ENCODE assay signal across 1 cellular context in genomic region chr13:44404261-44405139, GRCh38.
A peak's percentile ranks its signal among the peaks of the same experiment; 100 is the strongest.
TF ChIP-seq lines count a peak whose summit lies in the region.

No MANE protein-coding gene starts in this region.

TF ChIP-seq in HepG2, 621 proteins besides CTCF, POLR2A, EP300 and RAD21 (continued from another document and continues in another):
- TF ChIP-seq ZNF362 (CRISPR knock-in tag; IDR thresholded peaks at IDR 0.05; ENCODE audit: borderline replicate concordance) (peak; percentile 50; the same call in 1 of the 2 replicates), KLF12 (CRISPR knock-in tag; IDR thresholded peaks at IDR 0.05; ENCODE audit: borderline replicate concordance) (0 out of 2 replicates have a peak, but pooled peaks have one; percentile 13), ZBTB38 (CRISPR knock-in tag; IDR thresholded peaks at IDR 0.05) (peak; percentile 67), JARID2 (CRISPR knock-in tag; IDR thresholded peaks at IDR 0.05; ENCODE audit: insufficient replicate concordance) (no peak), ATF3 (CRISPR knock-in tag; IDR thresholded peaks at IDR 0.05) (no peak; the same call in 1 of the 2 replicates), HNRNPL (IDR thresholded peaks at IDR 0.05; ENCODE audit: low read depth, low read length) (0 out of 2 replicates have a peak, but pooled peaks have one; percentile 41), CAMTA2 (CRISPR knock-in tag; IDR thresholded peaks at IDR 0.05; ENCODE audit: borderline replicate concordance) (0 out of 2 replicates have a peak, but pooled peaks have one; percentile 55), ZNF781 (CRISPR knock-in tag; IDR thresholded peaks at IDR 0.05; ENCODE audit: borderline replicate concordance, not compliant biosample characterization) (no peak), HMGXB3 (CRISPR knock-in tag; IDR thresholded peaks at IDR 0.05; ENCODE audit: borderline replicate concordance) (no peak; the same call in 1 of the 2 replicates), ZNF207 (IDR thresholded peaks at IDR 0.05; ENCODE audit: borderline replicate concordance) (no peak), ZNF567 (CRISPR knock-in tag; IDR thresholded peaks at IDR 0.05; ENCODE audit: borderline replicate concordance) (peak; percentile 86), FIP1L1 (IDR thresholded peaks at IDR 0.05; ENCODE audit: borderline replicate concordance, insufficient read depth, low read depth, low read length) (no peak), ZFYVE20 (CRISPR knock-in tag; IDR thresholded peaks at IDR 0.05; ENCODE audit: borderline replicate concordance, low read depth) (no peak), ZNF558 (CRISPR knock-in tag; IDR thresholded peaks at IDR 0.05; ENCODE audit: borderline replicate concordance) (peak; percentile 36; the same call in 1 of the 2 replicates), ZNF503 (CRISPR knock-in tag; IDR thresholded peaks at IDR 0.05) (peak; percentile 55; the same call in 1 of the 2 replicates), KAT2B (IDR thresholded peaks at IDR 0.05; ENCODE audit: borderline replicate concordance, low read depth, low read length) (no peak), IKZF4 (CRISPR knock-in tag; IDR thresholded peaks at IDR 0.05; ENCODE audit: borderline replicate concordance, low read depth, not compliant biosample characterization) (peak; percentile 72), JUN (CRISPR knock-in tag; IDR thresholded peaks at IDR 0.05) (no peak; the same call in 1 of the 2 replicates), ZFY (CRISPR knock-in tag; IDR thresholded peaks at IDR 0.05) (peak; percentile 72), SNRNP70 (IDR thresholded peaks at IDR 0.05; ENCODE audit: low read depth, low read length) (no peak), HIVEP1 (CRISPR knock-in tag; IDR thresholded peaks at IDR 0.05) (0 out of 2 replicates have a peak, but pooled peaks have one; percentile 23), NFYC (CRISPR knock-in tag; IDR thresholded peaks at IDR 0.05) (peak; percentile 48; the same call in 1 of the 2 replicates), GATA4 (IDR thresholded peaks at IDR 0.05; ENCODE audit: borderline replicate concordance, low read depth) (peak; percentile 86), NONO (IDR thresholded peaks at IDR 0.05) (no peak), NONO (CRISPR knock-in tag; conservative IDR thresholded peaks at IDR 0.05) (peak; percentile 84), ZNF687 (CRISPR knock-in tag; IDR thresholded peaks at IDR 0.05) (peak; percentile 93), ZNF747 (CRISPR knock-in tag; IDR thresholded peaks at IDR 0.05; ENCODE audit: borderline replicate concordance) (peak; percentile 40; the same call in 1 of the 2 replicates), ZNF720 (CRISPR knock-in tag; IDR thresholded peaks at IDR 0.05) (no peak), SP1 (IDR thresholded peaks at IDR 0.05) (no peak), SP1 (CRISPR knock-in tag; IDR thresholded peaks at IDR 0.05) (no peak), ZNF839 (CRISPR knock-in tag; IDR thresholded peaks at IDR 0.05; ENCODE audit: borderline replicate concordance) (0 out of 2 replicates have a peak, but pooled peaks have one; percentile 77)
- TF ChIP-seq, protein P1, sequence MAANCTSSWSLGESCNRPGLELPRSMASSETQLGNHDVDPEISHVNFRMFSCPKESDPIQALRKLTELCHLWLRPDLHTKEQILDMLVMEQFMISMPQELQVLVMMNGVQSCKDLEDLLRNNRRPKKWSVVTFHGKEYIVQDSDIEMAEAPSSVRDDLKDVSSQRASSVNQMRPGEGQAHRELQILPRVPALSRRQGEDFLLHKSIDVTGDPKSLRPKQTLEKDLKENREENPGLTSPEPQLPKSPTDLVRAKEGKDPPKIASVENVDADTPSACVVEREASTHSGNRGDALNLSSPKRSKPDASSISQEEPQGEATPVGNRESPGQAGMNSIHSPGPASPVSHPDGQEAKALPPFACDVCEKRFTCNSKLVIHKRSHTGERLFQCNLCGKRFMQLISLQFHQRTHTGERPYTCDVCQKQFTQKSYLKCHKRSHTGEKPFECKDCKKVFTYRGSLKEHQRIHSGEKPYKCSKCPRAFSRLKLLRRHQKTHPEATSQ (CRISPR knock-in tag; IDR thresholded peaks at IDR 0.05; ENCODE audit: borderline replicate concordance) = peak; percentile 84; the same call in 1 of the 2 replicates
- TF ChIP-seq, protein P2, sequence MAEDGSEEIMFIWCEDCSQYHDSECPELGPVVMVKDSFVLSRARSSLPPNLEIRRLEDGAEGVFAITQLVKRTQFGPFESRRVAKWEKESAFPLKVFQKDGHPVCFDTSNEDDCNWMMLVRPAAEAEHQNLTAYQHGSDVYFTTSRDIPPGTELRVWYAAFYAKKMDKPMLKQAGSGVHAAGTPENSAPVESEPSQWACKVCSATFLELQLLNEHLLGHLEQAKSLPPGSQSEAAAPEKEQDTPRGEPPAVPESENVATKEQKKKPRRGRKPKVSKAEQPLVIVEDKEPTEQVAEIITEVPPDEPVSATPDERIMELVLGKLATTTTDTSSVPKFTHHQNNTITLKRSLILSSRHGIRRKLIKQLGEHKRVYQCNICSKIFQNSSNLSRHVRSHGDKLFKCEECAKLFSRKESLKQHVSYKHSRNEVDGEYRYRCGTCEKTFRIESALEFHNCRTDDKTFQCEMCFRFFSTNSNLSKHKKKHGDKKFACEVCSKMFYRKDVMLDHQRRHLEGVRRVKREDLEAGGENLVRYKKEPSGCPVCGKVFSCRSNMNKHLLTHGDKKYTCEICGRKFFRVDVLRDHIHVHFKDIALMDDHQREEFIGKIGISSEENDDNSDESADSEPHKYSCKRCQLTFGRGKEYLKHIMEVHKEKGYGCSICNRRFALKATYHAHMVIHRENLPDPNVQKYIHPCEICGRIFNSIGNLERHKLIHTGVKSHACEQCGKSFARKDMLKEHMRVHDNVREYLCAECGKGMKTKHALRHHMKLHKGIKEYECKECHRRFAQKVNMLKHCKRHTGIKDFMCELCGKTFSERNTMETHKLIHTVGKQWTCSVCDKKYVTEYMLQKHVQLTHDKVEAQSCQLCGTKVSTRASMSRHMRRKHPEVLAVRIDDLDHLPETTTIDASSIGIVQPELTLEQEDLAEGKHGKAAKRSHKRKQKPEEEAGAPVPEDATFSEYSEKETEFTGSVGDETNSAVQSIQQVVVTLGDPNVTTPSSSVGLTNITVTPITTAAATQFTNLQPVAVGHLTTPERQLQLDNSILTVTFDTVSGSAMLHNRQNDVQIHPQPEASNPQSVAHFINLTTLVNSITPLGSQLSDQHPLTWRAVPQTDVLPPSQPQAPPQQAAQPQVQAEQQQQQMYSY (CRISPR knock-in tag; IDR thresholded peaks at IDR 0.05) = no peak
- TF ChIP-seq, protein P3, sequence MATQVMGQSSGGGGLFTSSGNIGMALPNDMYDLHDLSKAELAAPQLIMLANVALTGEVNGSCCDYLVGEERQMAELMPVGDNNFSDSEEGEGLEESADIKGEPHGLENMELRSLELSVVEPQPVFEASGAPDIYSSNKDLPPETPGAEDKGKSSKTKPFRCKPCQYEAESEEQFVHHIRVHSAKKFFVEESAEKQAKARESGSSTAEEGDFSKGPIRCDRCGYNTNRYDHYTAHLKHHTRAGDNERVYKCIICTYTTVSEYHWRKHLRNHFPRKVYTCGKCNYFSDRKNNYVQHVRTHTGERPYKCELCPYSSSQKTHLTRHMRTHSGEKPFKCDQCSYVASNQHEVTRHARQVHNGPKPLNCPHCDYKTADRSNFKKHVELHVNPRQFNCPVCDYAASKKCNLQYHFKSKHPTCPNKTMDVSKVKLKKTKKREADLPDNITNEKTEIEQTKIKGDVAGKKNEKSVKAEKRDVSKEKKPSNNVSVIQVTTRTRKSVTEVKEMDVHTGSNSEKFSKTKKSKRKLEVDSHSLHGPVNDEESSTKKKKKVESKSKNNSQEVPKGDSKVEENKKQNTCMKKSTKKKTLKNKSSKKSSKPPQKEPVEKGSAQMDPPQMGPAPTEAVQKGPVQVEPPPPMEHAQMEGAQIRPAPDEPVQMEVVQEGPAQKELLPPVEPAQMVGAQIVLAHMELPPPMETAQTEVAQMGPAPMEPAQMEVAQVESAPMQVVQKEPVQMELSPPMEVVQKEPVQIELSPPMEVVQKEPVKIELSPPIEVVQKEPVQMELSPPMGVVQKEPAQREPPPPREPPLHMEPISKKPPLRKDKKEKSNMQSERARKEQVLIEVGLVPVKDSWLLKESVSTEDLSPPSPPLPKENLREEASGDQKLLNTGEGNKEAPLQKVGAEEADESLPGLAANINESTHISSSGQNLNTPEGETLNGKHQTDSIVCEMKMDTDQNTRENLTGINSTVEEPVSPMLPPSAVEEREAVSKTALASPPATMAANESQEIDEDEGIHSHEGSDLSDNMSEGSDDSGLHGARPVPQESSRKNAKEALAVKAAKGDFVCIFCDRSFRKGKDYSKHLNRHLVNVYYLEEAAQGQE (IDR thresholded peaks at IDR 0.05; ENCODE audit: borderline replicate concordance in 1 of 2, low read depth in 1 of 2, low read length in 2 of 2) = peak in 1 of 2 experiments; percentile 50; a peak in 1 of 4 replicates
- TF ChIP-seq, protein P4, sequence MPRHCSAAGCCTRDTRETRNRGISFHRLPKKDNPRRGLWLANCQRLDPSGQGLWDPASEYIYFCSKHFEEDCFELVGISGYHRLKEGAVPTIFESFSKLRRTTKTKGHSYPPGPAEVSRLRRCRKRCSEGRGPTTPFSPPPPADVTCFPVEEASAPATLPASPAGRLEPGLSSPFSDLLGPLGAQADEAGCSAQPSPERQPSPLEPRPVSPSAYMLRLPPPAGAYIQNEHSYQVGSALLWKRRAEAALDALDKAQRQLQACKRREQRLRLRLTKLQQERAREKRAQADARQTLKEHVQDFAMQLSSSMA (CRISPR knock-in tag; IDR thresholded peaks at IDR 0.05) = no peak
